Comparison of ENCODE assay signal across 13 cellular contexts in genomic region chr2:187174582-187174981, GRCh38.
DNase-seq lines count a peak whose midpoint lies in the region; ATAC-seq, FAIRE-seq and TF ChIP-seq lines count a peak whose summit lies in the region.
"Had no signal": no experiment of that assay in that cellular context is flagged by ENCODE, and none has a peak within 500 bp of the region (broad histone marks: within the 10 kb centered on the region; RNA-seq: fewer than 3 reads in every experiment).

No MANE protein-coding gene starts in this region.

- no peak overlapping the region for H3K4me2 ChIP-seq in OCI-LY1 (ENCODE audit: low read length)
- H3K4me2 ChIP-seq in endothelial cell of umbilical vein (ENCODE audit: insufficient read depth, low read length) = no peak overlapping the region
- H3K4me2 ChIP-seq: BLaER1 had no signal

- ATAC-seq in Right ventricle myocardium inferior = no peak
- ATAC-seq in upper lobe of right lung = no peak
- no peak for ATAC-seq in HG02938 (IDR thresholded peaks at IDR 0.05; ENCODE audit: unreplicated experiment)

- H3K9me2 ChIP-seq in OCI-LY1 (ENCODE audit: low read depth, low read length) = no peaks in the 10 kb centered on the region

- FAIRE-seq in endothelial cell of umbilical vein (lab: Jason Lieb, UNC) = no peak

- H3K79me2 ChIP-seq in OCI-LY1 (ENCODE audit: insufficient read depth, low read length) (no peaks in the 10 kb centered on the region), endothelial cell of umbilical vein (ENCODE audit: control insufficient read depth, insufficient read depth, low read length) (no peaks in the 10 kb centered on the region)

- H3K4me1 ChIP-seq in cardiac muscle cell (ENCODE audit: low read depth) (no peaks in the 10 kb centered on the region), OCI-LY1 (ENCODE audit: insufficient read depth, low read length, severe bottlenecking) (no peaks in the 10 kb centered on the region), endothelial cell of umbilical vein (ENCODE audit: control insufficient read depth, extremely low read depth, insufficient read depth, low read length) (no peaks in the 10 kb centered on the region), upper lobe of right lung (no peaks in the 10 kb centered on the region)

- TF ChIP-seq POLR2A in endothelial cell of umbilical vein (IDR thresholded peaks at IDR 0.05; ENCODE audit: low read depth, low read length) = no peak

- H3K9ac ChIP-seq in OCI-LY1 (ENCODE audit: low read length) (no peak overlapping the region), endothelial cell of umbilical vein (replicated peaks; ENCODE audit: extremely low read depth, insufficient read depth, low read length) (no peak overlapping the region)
- H3K9ac ChIP-seq: BLaER1 had no signal

- H3K27ac ChIP-seq in cardiac muscle cell (no peak overlapping the region), OCI-LY1 (ENCODE audit: low read depth, low read length, poor library complexity, severe bottlenecking) (no peak overlapping the region), endothelial cell of umbilical vein (ENCODE audit: insufficient read depth, low read depth, low read length) (no peak overlapping the region), upper lobe of right lung (no peak overlapping the region)
- H3K27ac ChIP-seq: BLaER1 had no signal

- H3K9me1 ChIP-seq in endothelial cell of umbilical vein (replicated peaks; ENCODE audit: control insufficient read depth, extremely low read depth, insufficient read depth, low read length) = no peaks in the 10 kb centered on the region

- H3K27me3 ChIP-seq in cardiac muscle cell = no peaks in the 10 kb centered on the region
- no peaks in the 10 kb centered on the region for H3K27me3 ChIP-seq in OCI-LY1 (ENCODE audit: insufficient read depth, low read length)
- no peaks in the 10 kb centered on the region for H3K27me3 ChIP-seq in endothelial cell of umbilical vein (ENCODE audit: control insufficient read depth in 2 of 2, insufficient read depth in 2 of 2, low read length in 2 of 2)
- H3K27me3 ChIP-seq in upper lobe of right lung = no peaks in the 10 kb centered on the region
- H3K27me3 ChIP-seq: BLaER1 had no signal

- dilution Hi-C loops in endothelial cell of umbilical vein (cut with MboI; ENCODE audit: extremely low pct_ligation_motif_present, low sequenced_read_pairs) = no loop called here

- no TSS peak for BruUV-seq in endothelial cell of umbilical vein (replicated peaks; lab: Mats Ljungman, UMichigan)

- no peaks in the 10 kb centered on the region for H3K9me3 ChIP-seq in cardiac muscle cell (ENCODE audit: low read depth)
- H3K9me3 ChIP-seq in OCI-LY1 (ENCODE audit: low read length) = no peaks in the 10 kb centered on the region
- H3K9me3 ChIP-seq in endothelial cell of umbilical vein (replicated peaks; ENCODE audit: control insufficient read depth, insufficient read depth, low read length) = no peaks in the 10 kb centered on the region
- H3K9me3 ChIP-seq in upper lobe of right lung = no peaks in the 10 kb centered on the region
- H3K9me3 ChIP-seq: BLaER1 had no signal

- H2AFZ ChIP-seq in OCI-LY1 (ENCODE audit: low read length) (no peak overlapping the region), endothelial cell of umbilical vein (ENCODE audit: low read depth, low read length) (no peak overlapping the region)

- peak in 1 of 2 donors; percentile 7 for DNase-seq in cardiac muscle cell (ENCODE audit: low read depth in 1 of 2, low spot score in 1 of 2)
- no peak for DNase-seq in Right ventricle myocardium inferior (ENCODE audit: missing footprints)
- no peak for DNase-seq in endothelial cell of umbilical vein (ENCODE audit: low read depth, low spot score)
- DNase-seq in upper lobe of right lung = no peak
- DNase-seq in stimulated activated CD4-positive, alpha-beta T cell treated with anti-CD3 and anti-CD28 coated beads, Interleukin-4, amount 100 ng/mL, for 4 hours = no peak
- DNase-seq in posterior vena cava (ENCODE audit: low spot score) = no peak
- DNase-seq: activated CD4-positive, alpha-beta T cell treated with anti-CD3 and anti-CD28 coated beads for 1 hour; activated naive CD4-positive, alpha-beta T cell treated with anti-CD3 and anti-CD28 coated beads, Interleukin-2, amount 50 U/mL, for 16 hours; NCI-H1930; SHP77 treated with DMSO at 0.1 percent for 48 hours had no signal

- H4K20me1 ChIP-seq in OCI-LY1 (ENCODE audit: insufficient read depth, low read length) = no peaks in the 10 kb centered on the region
- H4K20me1 ChIP-seq in endothelial cell of umbilical vein (replicated peaks; ENCODE audit: control insufficient read depth, extremely low read depth, insufficient read depth, low read length) = no peaks in the 10 kb centered on the region
- H4K20me1 ChIP-seq: BLaER1 had no signal

- H3K36me3 ChIP-seq in cardiac muscle cell = no peaks in the 10 kb centered on the region
- no peaks in the 10 kb centered on the region for H3K36me3 ChIP-seq in OCI-LY1 (ENCODE audit: insufficient read depth, low read length)
- H3K36me3 ChIP-seq in endothelial cell of umbilical vein (ENCODE audit: control insufficient read depth in 2 of 2, extremely low read depth in 1 of 2, insufficient read depth in 2 of 2, low read length in 2 of 2) = no peaks in the 10 kb centered on the region
- H3K36me3 ChIP-seq in upper lobe of right lung = no peaks in the 10 kb centered on the region
- H3K36me3 ChIP-seq: BLaER1 had no signal

- H3F3A ChIP-seq in OCI-LY1 (ENCODE audit: insufficient read depth, low read length) = no peaks in the 10 kb centered on the region

- peak; percentile 50 for TF ChIP-seq CTCF in cardiac muscle cell (IDR thresholded peaks at IDR 0.05; ENCODE audit: low read depth, low read length)
- peak; percentile 69 for TF ChIP-seq CTCF in OCI-LY1 (IDR thresholded peaks at IDR 0.05; ENCODE audit: low read length)
- peak; percentile 37 to 45 for TF ChIP-seq CTCF in endothelial cell of umbilical vein (IDR thresholded peaks at IDR 0.05; ENCODE audit: extremely low read depth in 1 of 2, insufficient read depth in 1 of 2, low read depth in 1 of 2, low read length in 2 of 2)
- TF ChIP-seq CTCF in upper lobe of right lung (IDR thresholded peaks at IDR 0.05) = peak; percentile 10

- H3K4me3 ChIP-seq in cardiac muscle cell (no peak overlapping the region), OCI-LY1 (ENCODE audit: low read depth, low read length, poor library complexity, severe bottlenecking) (no peak overlapping the region), endothelial cell of umbilical vein (replicated peaks in 1 of 3; ENCODE audit: insufficient read depth in 1 of 3, low read depth in 1 of 3, low read length in 3 of 3) (no peak overlapping the region), upper lobe of right lung (no peak overlapping the region)
- H3K4me3 ChIP-seq: BLaER1 had no signal

- POLR2A ChIA-PET in endothelial cell of umbilical vein (lab: Charles Lee) = no interaction called here

- CTCF ChIA-PET in endothelial cell of umbilical vein (lab: Charles Lee) = interaction anchor here (1.3 to 1.6 kb wide), 4 partner anchors 8 to 36 kb away, joined by 3 to 4 read pairs (median 3); no protein-coding TSS in a partner anchor

- intact Hi-C loops in Right ventricle myocardium inferior (cut with DNase I) = no loop called here
- intact Hi-C loops in endothelial cell of umbilical vein (cut with micrococcal nuclease) = no loop called here
- intact Hi-C loops in upper lobe of right lung (cut with DNase I) = no loop called here
- intact Hi-C loops in posterior vena cava (cut with DNase I) = no loop called here

TF ChIP-seq in endothelial cell of umbilical vein, 7 proteins besides CTCF, POLR2A, EP300 and RAD21:
- TF ChIP-seq MYC (IDR thresholded peaks at IDR 0.05; ENCODE audit: low read depth, low read length) (no peak), MAX (IDR thresholded peaks at IDR 0.05; ENCODE audit: insufficient read depth, insufficient read length) (no peak), FOS (IDR thresholded peaks at IDR 0.05; ENCODE audit: borderline replicate concordance, insufficient read depth, low read length) (no peak), EZH2 (IDR thresholded peaks at IDR 0.05; ENCODE audit: borderline replicate concordance, low read depth, low read length, severe bottlenecking) (no peak), POLR2AphosphoS5 (IDR thresholded peaks at IDR 0.05; ENCODE audit: insufficient read depth, low read depth, low read length) (no peak), JUN (IDR thresholded peaks at IDR 0.05; ENCODE audit: borderline replicate concordance, insufficient read depth, insufficient read length, low read depth) (no peak), GATA2 (IDR thresholded peaks at IDR 0.05; ENCODE audit: insufficient read depth, insufficient read length, low read depth, low read length) (no peak)

Comparison
In these comparisons a context has a peak if more than half of its experiments do, and no peak if none do; other contexts are left out.
1. CTCF ChIP-seq: peak in every context shown above with its lines; median percentile 69 in OCI-LY1; 50 in cardiac muscle cell; 41 in endothelial cell of umbilical vein; 10 in upper lobe of right lung.